In the genomic region with DNA sequence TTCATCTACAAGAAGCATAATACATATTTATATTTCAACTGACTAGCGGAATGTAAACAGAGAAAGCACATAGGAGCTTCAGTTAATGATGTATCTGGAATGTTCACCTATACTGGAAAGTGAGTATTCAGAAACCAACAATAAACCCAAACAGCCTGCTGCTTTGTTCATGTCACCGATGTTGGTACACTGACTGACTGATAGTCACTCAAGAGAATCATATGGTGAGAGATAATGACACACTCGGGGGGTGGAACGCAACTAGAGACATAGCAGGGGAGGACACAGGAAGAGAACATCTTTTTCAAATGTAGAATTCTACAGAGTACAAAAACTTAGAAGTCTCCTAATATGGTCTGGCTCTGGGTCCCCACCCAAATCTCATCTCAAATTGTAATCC, we compare ENCODE assay signal across 36 cellular contexts.
"Had no signal": no experiment of that assay in that cellular context is flagged by ENCODE, and none has a peak within 500 bp of the region (broad histone marks: within the 10 kb centered on the region; RNA-seq: fewer than 3 reads in every experiment).

No MANE protein-coding gene starts in this region.

- H3K4me3 ChIP-seq: MG63 had no signal

- H3K9me3 ChIP-seq: MG63 had no signal

- H3K27me3 ChIP-seq: MG63 had no signal

- DNase-seq: Karpas-422, Kasumi-1, MG63, MM.1S, MV-4-11, NCI-H1048, NCI-H1092, NCI-H1092 treated with DMSO at 0.1 percent for 48 hours, NCI-H1105, NCI-H1105 treated with DMSO at 0.1 percent for 48 hours, NCI-H1417, NCI-H1417 treated with DMSO at 0.1 percent for 48 hours, NCI-H1436, NCI-H1436 treated with DMSO at 0.1 percent for 48 hours, NCI-H146, NCI-H1694, NCI-H1694 treated with DMSO at 0.1 percent for 48 hours, NCI-H187, NCI-H187 treated with DMSO at 0.1 percent for 48 hours, NCI-H1930, NCI-H2029, NCI-H2029 treated with DMSO at 0.1 percent for 48 hours, NCI-H2081, NCI-H2081 treated with DMSO at 0.1 percent for 48 hours, NCI-H2107, NCI-H2171, NCI-H2171 treated with DMSO at 0.1 percent for 48 hours, NCI-H2227 treated with DMSO at 0.1 percent for 48 hours, NCI-H226, NCI-H345, NCI-H446, NCI-H446 treated with DMSO at 0.1 percent for 48 hours, NCI-H510A, NCI-H510A treated with DMSO at 0.1 percent for 48 hours, NCI-H524, NCI-H524 treated with DMSO at 0.1 percent for 48 hours had no signal
